13 cellular contexts compared by ENCODE assay signal in genomic region chr17:64459284-64459747, GRCh38. TPM values are rescaled to one million over a fixed set of nuclear protein-coding genes. Genes with fewer than 3 reads are reported as not detected.
DNase-seq lines count a peak whose midpoint lies in the region; ATAC-seq and TF ChIP-seq lines count a peak whose summit lies in the region.
"Had no signal": no experiment of that assay in that cellular context is flagged by ENCODE, and none has a peak within 500 bp of the region (broad histone marks: within the 10 kb centered on the region; RNA-seq: fewer than 3 reads in every experiment).

No MANE protein-coding gene starts in this region.

- H3K36me3 Mint-ChIP-seq in activated T-cell treated with anti-CD3 and anti-CD28 coated beads, Interleukin-2, amount 50 U/mL, for 72 hours (ENCODE audit: insufficient read depth in 2 of 2): no peaks in the 10 kb centered on the region
- no peaks in the 10 kb centered on the region for H3K36me3 Mint-ChIP-seq in type B pancreatic cell

- H3K4me1 ChIP-seq in RWPE2 (ENCODE audit: insufficient read depth, poor library complexity, severe bottlenecking): no peaks in the 10 kb centered on the region
- H3K4me1 ChIP-seq in uterus: no peaks in the 10 kb centered on the region
- H3K4me1 ChIP-seq: gastrocnemius medialis, prostate gland had no signal

- H3K36me3 ChIP-seq in RWPE2 (ENCODE audit: low read depth): no peaks in the 10 kb centered on the region
- H3K36me3 ChIP-seq in uterus: no peaks in the 10 kb centered on the region
- H3K36me3 ChIP-seq: cardiac muscle cell, gastrocnemius medialis, prostate gland had no signal

- H3K4me3 ChIP-seq in RWPE2 (ENCODE audit: severe bottlenecking) (no peak overlapping the region), fibroblast of the aortic adventitia (ENCODE audit: low read depth, low read length) (no peak overlapping the region), uterus (no peak overlapping the region)
- H3K4me3 ChIP-seq: cardiac muscle cell, gastrocnemius medialis, prostate gland had no signal

- TF ChIP-seq CTCF in RWPE2 (IDR thresholded peaks at IDR 0.05; ENCODE audit: poor library complexity, severe bottlenecking) (no peak), fibroblast of the aortic adventitia (IDR thresholded peaks at IDR 0.05; ENCODE audit: insufficient read depth, low read length) (no peak), type B pancreatic cell (conservative IDR thresholded peaks at IDR 0.05) (no peak), uterus (IDR thresholded peaks at IDR 0.05) (no peak)

- no peaks in the 10 kb centered on the region for H3K9me3 Mint-ChIP-seq in activated T-cell treated with anti-CD3 and anti-CD28 coated beads, Interleukin-2, amount 50 U/mL, for 72 hours
- no peaks in the 10 kb centered on the region for H3K9me3 Mint-ChIP-seq in type B pancreatic cell

- no peak overlapping the region for H3K4me3 Mint-ChIP-seq in activated T-cell treated with anti-CD3 and anti-CD28 coated beads, Interleukin-2, amount 50 U/mL, for 72 hours
- no peak overlapping the region for H3K4me3 Mint-ChIP-seq in type B pancreatic cell

- no peaks in the 10 kb centered on the region for H3K4me1 Mint-ChIP-seq in activated T-cell treated with anti-CD3 and anti-CD28 coated beads, Interleukin-2, amount 50 U/mL, for 72 hours (ENCODE audit: low read depth)
- no peaks in the 10 kb centered on the region for H3K4me1 Mint-ChIP-seq in type B pancreatic cell (ENCODE audit: unreplicated experiment)

- H3K9me3 ChIP-seq in RWPE2 (ENCODE audit: severe bottlenecking): no peaks in the 10 kb centered on the region
- H3K9me3 ChIP-seq in uterus: no peaks in the 10 kb centered on the region
- H3K9me3 ChIP-seq: gastrocnemius medialis, prostate gland had no signal

- no peak for TF ChIP-seq POLR2A in uterus (IDR thresholded peaks at IDR 0.05)

- H3K27ac ChIP-seq in RWPE2 (ENCODE audit: poor library complexity, severe bottlenecking) (no peak overlapping the region), uterus (no peak overlapping the region)
- H3K27ac ChIP-seq: cardiac muscle cell, gastrocnemius medialis, prostate gland had no signal

- intact Hi-C loops in uterus (cut with DNase I; ENCODE audit: low total_unique reads): no loop called here

- no peaks in the 10 kb centered on the region for H3K27me3 Mint-ChIP-seq in activated T-cell treated with anti-CD3 and anti-CD28 coated beads, Interleukin-2, amount 50 U/mL, for 72 hours (ENCODE audit: low read depth)
- no peaks in the 10 kb centered on the region for H3K27me3 Mint-ChIP-seq in type B pancreatic cell

- no peaks in the 10 kb centered on the region for H3K27me3 ChIP-seq in RWPE2 (ENCODE audit: insufficient read depth, poor library complexity, severe bottlenecking)
- no peaks in the 10 kb centered on the region for H3K27me3 ChIP-seq in uterus
- H3K27me3 ChIP-seq: cardiac muscle cell, gastrocnemius medialis had no signal

- ATAC-seq in activated T-cell treated with anti-CD3 and anti-CD28 coated beads, Interleukin-2, amount 50 U/mL, for 72 hours (replicated peaks in 1 of 2): peak; percentile 19 to 40
- peak; percentile 54 for ATAC-seq in RWPE2 (ENCODE audit: low read depth)
- no peak for ATAC-seq in GM19351 (IDR thresholded peaks at IDR 0.05; ENCODE audit: unreplicated experiment)
- ATAC-seq: gastrocnemius medialis had no signal

- no peak overlapping the region for H3K27ac Mint-ChIP-seq in activated T-cell treated with anti-CD3 and anti-CD28 coated beads, Interleukin-2, amount 50 U/mL, for 72 hours
- H3K27ac Mint-ChIP-seq in type B pancreatic cell: peak overlapping the region; percentile 73

- no peak for DNase-seq in activated T-cell treated with anti-CD3 and anti-CD28 coated beads, Interleukin-2, amount 50 U/mL, for 72 hours
- DNase-seq in activated T-cell treated with anti-CD3 and anti-CD28 coated beads, Interleukin-2, amount 50 U/mL, for 48 hours: no peak
- DNase-seq in RWPE2 (ENCODE audit: low spot score): no peak
- peak; percentile 51 for DNase-seq in fibroblast of the aortic adventitia (ENCODE audit: low read depth)
- no peak for DNase-seq in type B pancreatic cell (ENCODE audit: extremely low spot score, unreplicated experiment)
- DNase-seq in uterus: no peak
- no peak for DNase-seq in activated CD8-positive, alpha-beta memory T cell treated with anti-CD3 and anti-CD28 coated beads, Interleukin-2, amount 50 U/mL, for 48 hours
- DNase-seq: AML-193, gastrocnemius medialis, NCI-H1105 had no signal

RNA-seq across cellular contexts. Expression of gene MILR1, which starts 10.4 kb away (rescaled TPM):
- total RNA-seq in activated T-cell treated with anti-CD3 and anti-CD28 coated beads, Interleukin-2, amount 50 U/mL, for 72 hours: under 1 TPM in 1 of 2 donors, not detected in 1; 0.58 TPM
- total RNA-seq in fibroblast of the aortic adventitia (ENCODE audit: low replicate concordance): 4.1 and 52.5 TPM in 2 replicates
- not detected in 2 replicates for total RNA-seq in type B pancreatic cell (ENCODE audit: low replicate concordance)
- total RNA-seq in uterus: 1 to 10 TPM in 3 of 4 donors, under 1 TPM in 1; 0.59 to 9.5 (median 3.8) TPM
- total RNA-seq: cardiac muscle cell had no signal

RNA-seq across cellular contexts. Expression of gene POLG2, which starts 37.5 kb away (rescaled TPM):
- total RNA-seq in activated T-cell treated with anti-CD3 and anti-CD28 coated beads, Interleukin-2, amount 50 U/mL, for 72 hours: 10 to 100 TPM; 40.7 to 47.2 TPM
- total RNA-seq in fibroblast of the aortic adventitia (ENCODE audit: low replicate concordance) (8.2 and 34.9 TPM in 2 replicates), type B pancreatic cell (ENCODE audit: low replicate concordance) (15.4 and 22.9 TPM in 2 replicates), uterus (10 to 100 TPM in 3 of 4 donors, 1 to 10 TPM in 1; 2.4 to 41.8 (median 17.8) TPM)

RNA-seq across cellular contexts. Expression of gene DDX5, which starts 46.8 kb away (rescaled TPM):
- 1,000 to 10,000 TPM; 1,029 to 1,188 TPM for total RNA-seq in activated T-cell treated with anti-CD3 and anti-CD28 coated beads, Interleukin-2, amount 50 U/mL, for 72 hours
- total RNA-seq in fibroblast of the aortic adventitia (ENCODE audit: low replicate concordance) (302 and 859 TPM in 2 replicates), type B pancreatic cell (ENCODE audit: low replicate concordance) (729 and 758 TPM in 2 replicates), uterus (100 to 1,000 TPM; 576 to 943 (median 602) TPM)

RNA-seq across cellular contexts. Expression of gene CEP95, which starts 47.5 kb away (rescaled TPM):
- total RNA-seq in activated T-cell treated with anti-CD3 and anti-CD28 coated beads, Interleukin-2, amount 50 U/mL, for 72 hours: 10 to 100 TPM; 70.9 to 80.3 TPM
- total RNA-seq in fibroblast of the aortic adventitia (ENCODE audit: low replicate concordance) (32.8 and 51.7 TPM in 2 replicates), type B pancreatic cell (ENCODE audit: low replicate concordance) (52.1 and 76.2 TPM in 2 replicates), uterus (10 to 100 TPM; 34.8 to 100.0 (median 69.8) TPM)
